In genomic region chr4:1518997-1519700, GRCh38 we compare ENCODE assay signal across 20 cellular contexts.
"Had no signal": no experiment of that assay in that cellular context is flagged by ENCODE, and none has a peak within 500 bp of the region (broad histone marks: within the 10 kb centered on the region; RNA-seq: fewer than 3 reads in every experiment).

No MANE protein-coding gene starts in this region.

- DNase-seq: activated CD4-positive, alpha-beta T cell treated with anti-CD3 and anti-CD28 coated beads, Interleukin-2, amount 10 ng/mL, durations not matched to agents 7 days and 5 days; activated CD4-positive, CD25-positive, alpha-beta regulatory T cell treated with anti-CD3 and anti-CD28 coated beads, Interleukin-2, amount 50 U/mL, for 72 hours; activated naive CD4-positive, alpha-beta T cell; activated T-cell treated with anti-CD3 and anti-CD28 coated beads, Interleukin-2, amount 50 U/mL, for 1 hour; brain microvascular endothelial cell; caudate nucleus; effector memory CD8-positive, alpha-beta T cell; foreskin melanocyte; mesendoderm; SK-N-SH; stimulated activated CD4-positive, alpha-beta T cell treated with anti-CD3 and anti-CD28 coated beads, Interleukin-1b, Interleukin-23, amount 100 ng/mL, for 48 hours; stomach; T-helper 2 cell had no signal

- H3K27ac ChIP-seq: ascending aorta, brain microvascular endothelial cell, hepatocyte, suprapubic skin, tibial nerve, VCaP had no signal

- H3K9me3 ChIP-seq: mucosa of descending colon, SK-N-SH, suprapubic skin had no signal

- H3K4me3 ChIP-seq: ascending aorta, hepatocyte, mucosa of descending colon, suprapubic skin had no signal

- H3K9me3 Mint-ChIP-seq: activated CD4-positive, alpha-beta T cell treated with anti-CD3 and anti-CD28 coated beads, Interleukin-2, amount 10 ng/mL, durations not matched to agents 7 days and 5 days; effector memory CD8-positive, alpha-beta T cell had no signal

- ATAC-seq: effector memory CD8-positive, alpha-beta T cell; esophagus mucosa had no signal

- H3K36me3 ChIP-seq: ascending aorta, brain microvascular endothelial cell, stomach, suprapubic skin, tibial nerve had no signal

- H3K27ac Mint-ChIP-seq: activated CD4-positive, alpha-beta T cell treated with anti-CD3 and anti-CD28 coated beads, Interleukin-2, amount 10 ng/mL, durations not matched to agents 7 days and 5 days; effector memory CD8-positive, alpha-beta T cell had no signal

- H3K4me1 ChIP-seq: ascending aorta had no signal
